16 cellular contexts compared by ENCODE assay signal in the genomic region with DNA sequence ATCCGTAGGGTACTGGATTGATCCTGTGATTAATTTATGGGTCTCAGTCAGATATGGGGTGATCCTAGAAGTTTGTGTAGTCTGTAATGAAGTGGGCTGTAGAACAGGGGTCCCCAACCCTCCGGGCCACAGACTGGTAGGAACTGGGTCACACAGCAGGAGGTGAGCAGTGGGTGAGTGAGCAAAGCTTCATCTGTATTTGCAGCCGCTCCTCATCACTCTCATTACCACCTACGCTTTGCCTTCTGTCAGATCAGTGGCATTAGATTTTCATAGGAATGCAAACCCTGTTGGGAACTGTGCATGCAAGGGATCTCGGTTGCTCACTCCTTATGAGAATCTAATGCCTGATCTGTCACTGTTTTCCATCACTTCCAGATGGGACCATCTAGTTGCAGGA. TPM values are rescaled to one million over a fixed set of nuclear protein-coding genes. Genes with fewer than 3 reads are reported as not detected.
A peak's percentile ranks its signal among the peaks of the same experiment; 100 is the strongest.
DNase-seq lines count a peak whose midpoint lies in the region; ATAC-seq and TF ChIP-seq lines count a peak whose summit lies in the region.
"Had no signal": no experiment of that assay in that cellular context is flagged by ENCODE, and none has a peak within 500 bp of the region (broad histone marks: within the 10 kb centered on the region; RNA-seq: fewer than 3 reads in every experiment).

No MANE protein-coding gene starts in this region.

- H3K4me3 ChIP-seq in neutrophil (ENCODE audit: low read depth in 1 of 2, low read length in 1 of 2) (no peak overlapping the region), psoas muscle (no peak overlapping the region)
- H3K4me3 ChIP-seq: BLaER1, MG63 had no signal

- no peaks in the 10 kb centered on the region for H3K27me3 ChIP-seq in CD4-positive, alpha-beta T cell (ENCODE audit: control insufficient read depth, insufficient read depth, low read length)
- H3K27me3 ChIP-seq in neutrophil (no peaks in the 10 kb centered on the region), psoas muscle (ENCODE audit: insufficient read depth in 3 of 3, low read length in 2 of 3) (no peaks in the 10 kb centered on the region)
- H3K27me3 ChIP-seq: BLaER1, MG63 had no signal

- TF ChIP-seq CTCF in activated CD8-positive, alpha-beta T cell treated with anti-CD3 and anti-CD28 coated beads for 36 hours (IDR thresholded peaks at IDR 0.05) = no peak
- TF ChIP-seq CTCF in CD4-positive, alpha-beta T cell (IDR thresholded peaks at IDR 0.05) = no peak
- TF ChIP-seq CTCF in neutrophil (IDR thresholded peaks at IDR 0.05) (no peak), psoas muscle (IDR thresholded peaks at IDR 0.05) (no peak)

- peaks cover 48% of the 10 kb centered on the region for H3K4me1 Mint-ChIP-seq in activated CD8-positive, alpha-beta T cell treated with anti-CD3 and anti-CD28 coated beads for 36 hours (ENCODE audit: low read depth)
- peaks cover 12% of the 10 kb centered on the region for H3K4me1 Mint-ChIP-seq in activated CD8-positive, alpha-beta T cell treated with anti-CD3 and anti-CD28 coated beads, Interleukin-2, amount 10 ng/mL, durations not matched to agents 7 days and 5 days (ENCODE audit: low read depth)
- H3K4me1 Mint-ChIP-seq in CD4-positive, alpha-beta T cell (ENCODE audit: low read depth) = peaks cover 86% of the 10 kb centered on the region
- peaks cover 52% of the 10 kb centered on the region for H3K4me1 Mint-ChIP-seq in T-helper 17 cell

- H3K9me3 Mint-ChIP-seq in activated CD8-positive, alpha-beta T cell treated with anti-CD3 and anti-CD28 coated beads for 36 hours = no peaks in the 10 kb centered on the region
- no peaks in the 10 kb centered on the region for H3K9me3 Mint-ChIP-seq in activated CD8-positive, alpha-beta T cell treated with anti-CD3 and anti-CD28 coated beads, Interleukin-2, amount 10 ng/mL, durations not matched to agents 7 days and 5 days (ENCODE audit: insufficient read depth)
- H3K9me3 Mint-ChIP-seq in CD4-positive, alpha-beta T cell = no peaks in the 10 kb centered on the region

- CTCF ChIA-PET in activated CD8-positive, alpha-beta T cell treated with anti-CD3 and anti-CD28 coated beads for 36 hours (lab: Charles Lee) = no interaction called here
- CTCF ChIA-PET in activated CD8-positive, alpha-beta T cell treated with anti-CD3 and anti-CD28 coated beads, Interleukin-2, amount 10 ng/mL, durations not matched to agents 7 days and 5 days (lab: Charles Lee) = interaction anchor here (0.8 kb wide), 1 partner anchor 19 kb away, joined by 3 read pairs; no protein-coding TSS in a partner anchor
- CTCF ChIA-PET in CD4-positive, alpha-beta T cell (lab: Charles Lee) = no interaction called here

- 74 to 90% (median 85%) methylated on average over 5 of the region's 5 CpGs for WGBS in psoas muscle, 3 donors

- H3K36me3 ChIP-seq in neutrophil (no peaks in the 10 kb centered on the region), psoas muscle (ENCODE audit: insufficient read depth in 1 of 2, low read depth in 1 of 2) (no peaks in the 10 kb centered on the region)
- H3K36me3 ChIP-seq: MG63 had no signal

- ATAC-seq in activated CD8-positive, alpha-beta T cell treated with anti-CD3 and anti-CD28 coated beads for 36 hours = no peak
- ATAC-seq in activated CD8-positive, alpha-beta T cell treated with anti-CD3 and anti-CD28 coated beads, Interleukin-2, amount 10 ng/mL, durations not matched to agents 7 days and 5 days = no peak
- ATAC-seq in CD4-positive, alpha-beta T cell (ENCODE audit: poor library complexity) = no peak
- ATAC-seq in T-helper 17 cell (no peak), GM21529 (IDR thresholded peaks at IDR 0.05; ENCODE audit: unreplicated experiment) (no peak), psoas muscle (no peak)

- H3K27me3 Mint-ChIP-seq in activated CD8-positive, alpha-beta T cell treated with anti-CD3 and anti-CD28 coated beads for 36 hours = no peaks in the 10 kb centered on the region
- H3K27me3 Mint-ChIP-seq in activated CD8-positive, alpha-beta T cell treated with anti-CD3 and anti-CD28 coated beads, Interleukin-2, amount 10 ng/mL, durations not matched to agents 7 days and 5 days (ENCODE audit: low read depth) = no peaks in the 10 kb centered on the region
- H3K27me3 Mint-ChIP-seq in CD4-positive, alpha-beta T cell = no peaks in the 10 kb centered on the region
- H3K27me3 Mint-ChIP-seq in T-helper 17 cell = no peaks in the 10 kb centered on the region

- no peak for DNase-seq in activated CD8-positive, alpha-beta T cell treated with anti-CD3 and anti-CD28 coated beads for 36 hours
- DNase-seq in activated CD8-positive, alpha-beta T cell treated with anti-CD3 and anti-CD28 coated beads, Interleukin-2, amount 10 ng/mL, durations not matched to agents 7 days and 5 days = no peak
- no peak for DNase-seq in CD4-positive, alpha-beta T cell
- no peak for DNase-seq in T-helper 17 cell
- no peak for DNase-seq in NOMO-1 (lab: John Stamatoyannopoulos, UW; ENCODE audit: unreplicated experiment in 2 of 2)
- DNase-seq in psoas muscle = no peak
- DNase-seq: 8988T, Karpas-422, MG63, NCI-H1092, NCI-H2081 treated with DMSO at 0.1 percent for 48 hours, NCI-H510A, SHP77 had no signal

- peaks cover 14% of the 10 kb centered on the region for H3K36me3 Mint-ChIP-seq in activated CD8-positive, alpha-beta T cell treated with anti-CD3 and anti-CD28 coated beads for 36 hours (ENCODE audit: low read depth)
- H3K36me3 Mint-ChIP-seq in activated CD8-positive, alpha-beta T cell treated with anti-CD3 and anti-CD28 coated beads, Interleukin-2, amount 10 ng/mL, durations not matched to agents 7 days and 5 days (ENCODE audit: low read depth) = peaks cover 17% of the 10 kb centered on the region
- H3K36me3 Mint-ChIP-seq in CD4-positive, alpha-beta T cell (ENCODE audit: low read depth) = peaks cover 55% of the 10 kb centered on the region
- H3K36me3 Mint-ChIP-seq in T-helper 17 cell (ENCODE audit: low read depth) = peaks cover under 1% of the 10 kb centered on the region

- intact Hi-C loops in activated CD8-positive, alpha-beta T cell treated with anti-CD3 and anti-CD28 coated beads for 36 hours (cut with micrococcal nuclease) = no loop called here
- intact Hi-C loops in CD4-positive, alpha-beta T cell (cut with DNase I, micrococcal nuclease) = no loop called here
- intact Hi-C loops in psoas muscle (cut with DNase I) = no loop called here

- no peak overlapping the region for H3K27ac ChIP-seq in CD4-positive, alpha-beta T cell (ENCODE audit: low read depth, low read length)
- H3K27ac ChIP-seq in neutrophil (peak overlapping the region; percentile 77), psoas muscle (no peak overlapping the region)
- H3K27ac ChIP-seq: BLaER1 had no signal

- peak overlapping the region; percentile 10 for H3K27ac Mint-ChIP-seq in activated CD8-positive, alpha-beta T cell treated with anti-CD3 and anti-CD28 coated beads for 36 hours
- no peak overlapping the region for H3K27ac Mint-ChIP-seq in activated CD8-positive, alpha-beta T cell treated with anti-CD3 and anti-CD28 coated beads, Interleukin-2, amount 10 ng/mL, durations not matched to agents 7 days and 5 days
- peak overlapping the region; percentile 43 for H3K27ac Mint-ChIP-seq in CD4-positive, alpha-beta T cell
- no peak overlapping the region for H3K27ac Mint-ChIP-seq in T-helper 17 cell

- H3K4me1 ChIP-seq in neutrophil (ENCODE audit: control insufficient read depth in 1 of 2, insufficient read depth in 1 of 2, low read depth in 1 of 2, low read length in 1 of 2) (peaks cover 68 to 81% of the 10 kb centered on the region in 2 experiments), psoas muscle (no peaks in the 10 kb centered on the region)
- H3K4me1 ChIP-seq: BLaER1 had no signal

- H3K9me3 ChIP-seq in CD4-positive, alpha-beta T cell (ENCODE audit: control insufficient read depth, low read length) = no peaks in the 10 kb centered on the region
- H3K9me3 ChIP-seq in T-helper 17 cell (ENCODE audit: control insufficient read depth, low read length, poor library complexity, severe bottlenecking) (no peaks in the 10 kb centered on the region), neutrophil (no peaks in the 10 kb centered on the region), psoas muscle (no peaks in the 10 kb centered on the region)
- H3K9me3 ChIP-seq: MG63 had no signal

- POLR2A ChIA-PET in activated CD8-positive, alpha-beta T cell treated with anti-CD3 and anti-CD28 coated beads for 36 hours (lab: Charles Lee) = no interaction called here
- POLR2A ChIA-PET in activated CD8-positive, alpha-beta T cell treated with anti-CD3 and anti-CD28 coated beads, Interleukin-2, amount 10 ng/mL, durations not matched to agents 7 days and 5 days (lab: Charles Lee) = no interaction called here
- POLR2A ChIA-PET in CD4-positive, alpha-beta T cell (lab: Charles Lee) = no interaction called here

- no peak overlapping the region for H3K4me3 Mint-ChIP-seq in activated CD8-positive, alpha-beta T cell treated with anti-CD3 and anti-CD28 coated beads for 36 hours
- no peak overlapping the region for H3K4me3 Mint-ChIP-seq in activated CD8-positive, alpha-beta T cell treated with anti-CD3 and anti-CD28 coated beads, Interleukin-2, amount 10 ng/mL, durations not matched to agents 7 days and 5 days
- no peak overlapping the region for H3K4me3 Mint-ChIP-seq in CD4-positive, alpha-beta T cell
- H3K4me3 Mint-ChIP-seq in T-helper 17 cell = peak overlapping the region; percentile 57

RNA-seq across cellular contexts. Expression of a gene that starts 48.8 kb away (rescaled TPM):
- total RNA-seq in activated CD8-positive, alpha-beta T cell treated with anti-CD3 and anti-CD28 coated beads for 36 hours = 10 to 100 TPM; 58.2 to 59.7 TPM
- 10 to 100 TPM; 88.0 to 89.7 TPM for total RNA-seq in activated CD8-positive, alpha-beta T cell treated with anti-CD3 and anti-CD28 coated beads, Interleukin-2, amount 10 ng/mL, durations not matched to agents 7 days and 5 days
- 100 to 1,000 TPM; 219 to 228 TPM for total RNA-seq in CD4-positive, alpha-beta T cell
- 100 to 1,000 TPM; 292 to 348 TPM for total RNA-seq in T-helper 17 cell
- total RNA-seq in psoas muscle = 1 to 10 TPM; 4.4 to 7.5 (median 6.0) TPM
- polyA plus RNA-seq in psoas muscle = 1 to 10 TPM; 2.7 to 8.9 (median 3.0) TPM

Comparison
In these comparisons a context has a peak if more than half of its experiments do, and no peak if none do; other contexts are left out.
1. H3K27ac Mint-ChIP-seq: peak in activated CD8-positive, alpha-beta T cell treated with anti-CD3 and anti-CD28 coated beads for 36 hours (single experiment) and CD4-positive, alpha-beta T cell (single experiment); none in activated CD8-positive, alpha-beta T cell treated with anti-CD3 and anti-CD28 coated beads, Interleukin-2, amount 10 ng/mL, durations not matched to agents 7 days and 5 days (single experiment) and T-helper 17 cell (single experiment).
2. RNA of a gene that starts 48.8 kb away (total RNA-seq): 292 to 348 TPM in T-helper 17 cell, 219 to 228 TPM in CD4-positive, alpha-beta T cell, 88.0 to 89.7 TPM in activated CD8-positive, alpha-beta T cell treated with anti-CD3 and anti-CD28 coated beads, Interleukin-2, amount 10 ng/mL, durations not matched to agents 7 days and 5 days and 58.2 to 59.7 TPM in activated CD8-positive, alpha-beta T cell treated with anti-CD3 and anti-CD28 coated beads for 36 hours; 4.4 to 7.5 TPM in psoas muscle; every median in the first group is over 4 times any median in the second.